Comparison of ENCODE assay signal across 17 cellular contexts in the genomic region with DNA sequence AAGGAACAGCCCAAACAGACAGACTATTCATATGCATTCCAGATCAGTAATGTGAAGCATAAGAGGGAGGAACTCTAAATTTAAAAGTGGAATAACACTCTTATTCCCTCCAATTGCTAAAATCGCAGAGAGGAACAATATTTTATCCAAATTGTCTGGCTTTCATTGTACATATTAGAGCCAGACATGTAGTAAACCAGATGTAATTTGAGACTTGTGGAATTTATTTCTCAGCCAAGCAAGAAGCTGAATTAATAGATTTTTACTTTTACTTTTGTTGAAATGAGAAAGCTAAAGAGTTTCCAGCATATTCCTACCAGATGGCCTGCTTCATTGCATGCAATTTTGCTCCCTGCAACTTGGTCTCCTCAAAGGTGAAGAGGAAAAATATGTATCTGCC.
"Had no signal": no experiment of that assay in that cellular context is flagged by ENCODE, and none has a peak within 500 bp of the region (broad histone marks: within the 10 kb centered on the region; RNA-seq: fewer than 3 reads in every experiment).

No MANE protein-coding gene starts in this region.

- H3K9me3 Mint-ChIP-seq: dendritic cell treated with granulocyte-macrophage colony-stimulating factor and Interleukin-4, amounts not matched to agents 40 ng/mL and 50 ng/mL, for 4 days had no signal

- H3K9ac ChIP-seq: parathyroid adenoma had no signal

- H2AFZ ChIP-seq: parathyroid adenoma had no signal

- DNase-seq: activated B cell treated with CpG ODN at 0.5 μM for 24 hours; activated CD4-positive, alpha-beta T cell treated with anti-CD3 and anti-CD28 coated beads, Interleukin-2, amount 50 U/mL, for 1 hour; activated naive CD4-positive, alpha-beta T cell; activated naive CD8-positive, alpha-beta T cell treated with anti-CD3 and anti-CD28 coated beads, Interleukin-2, amount 10 ng/mL, durations not matched to agents 7 days and 5 days; anterior cingulate cortex; cerebellar nuclear complex; effector memory CD4-positive, alpha-beta T cell; foreskin keratinocyte; immature natural killer cell; mammary epithelial cell; naive B cell; stimulated activated CD4-positive, alpha-beta T cell treated with anti-CD3 and anti-CD28 coated beads, Interleukin-2, amount 100 ng/mL, for 48 hours had no signal

- H3K27me3 Mint-ChIP-seq: activated B cell treated with CpG ODN at 0.5 μM for 24 hours; activated naive CD8-positive, alpha-beta T cell treated with anti-CD3 and anti-CD28 coated beads, Interleukin-2, amount 10 ng/mL, durations not matched to agents 7 days and 5 days; dendritic cell treated with granulocyte-macrophage colony-stimulating factor and Interleukin-4, amounts not matched to agents 40 ng/mL and 50 ng/mL, for 4 days; naive B cell; stimulated activated memory B cell treated with anti-CD40 and anti-IgM and Interleukin-4, amounts not matched to agents 10 μg/mL and 1 μg/mL and 100 μg/mL, for 72 hours had no signal

- H3K4me1 Mint-ChIP-seq: activated naive CD8-positive, alpha-beta T cell treated with anti-CD3 and anti-CD28 coated beads, Interleukin-2, amount 10 ng/mL, durations not matched to agents 7 days and 5 days; immature natural killer cell had no signal

- H3K27me3 ChIP-seq: foreskin keratinocyte had no signal

- H3K36me3 Mint-ChIP-seq: activated naive CD8-positive, alpha-beta T cell treated with anti-CD3 and anti-CD28 coated beads, Interleukin-2, amount 10 ng/mL, durations not matched to agents 7 days and 5 days; immature natural killer cell; naive B cell; stimulated activated memory B cell treated with anti-CD40 and anti-IgM and Interleukin-4, amounts not matched to agents 10 μg/mL and 1 μg/mL and 100 μg/mL, for 72 hours had no signal

- H3K79me2 ChIP-seq: parathyroid adenoma had no signal

- H3K4me3 Mint-ChIP-seq: activated B cell treated with CpG ODN at 0.5 μM for 24 hours; activated naive CD8-positive, alpha-beta T cell treated with anti-CD3 and anti-CD28 coated beads, Interleukin-2, amount 10 ng/mL, durations not matched to agents 7 days and 5 days; dendritic cell treated with granulocyte-macrophage colony-stimulating factor and Interleukin-4, amounts not matched to agents 40 ng/mL and 50 ng/mL, for 4 days; immature natural killer cell; naive B cell; stimulated activated memory B cell treated with anti-CD40 and anti-IgM and Interleukin-4, amounts not matched to agents 10 μg/mL and 1 μg/mL and 100 μg/mL, for 72 hours; T-helper 2 cell treated with Interferon-gamma antibody and Interleukin-4, amounts not matched to agents 5 μg/mL and 100 μg/mL, for 36 hours had no signal

- H3K4me1 ChIP-seq: foreskin keratinocyte, parathyroid adenoma had no signal

- ATAC-seq: foreskin keratinocyte; stimulated activated memory B cell treated with anti-CD40 and anti-IgM and Interleukin-4, amounts not matched to agents 10 μg/mL and 1 μg/mL and 100 μg/mL, for 72 hours had no signal

- H3K27ac ChIP-seq: epithelial cell of prostate, foreskin keratinocyte, parathyroid adenoma had no signal

- H3K27ac Mint-ChIP-seq: activated B cell treated with CpG ODN at 0.5 μM for 24 hours; activated naive CD8-positive, alpha-beta T cell treated with anti-CD3 and anti-CD28 coated beads, Interleukin-2, amount 10 ng/mL, durations not matched to agents 7 days and 5 days; dendritic cell treated with granulocyte-macrophage colony-stimulating factor and Interleukin-4, amounts not matched to agents 40 ng/mL and 50 ng/mL, for 4 days; immature natural killer cell; stimulated activated memory B cell treated with anti-CD40 and anti-IgM and Interleukin-4, amounts not matched to agents 10 μg/mL and 1 μg/mL and 100 μg/mL, for 72 hours; T-helper 2 cell treated with Interferon-gamma antibody and Interleukin-4, amounts not matched to agents 5 μg/mL and 100 μg/mL, for 36 hours had no signal
